Comparison of ENCODE assay signal across 1 cellular context in genomic region chr1:99645699-99646531, GRCh38.
TF ChIP-seq lines count a peak whose summit lies in the region.

Gene PALMD (plus strand): TSS chr1:99646113. CDS start chr1:99646318, 205 bp downstream.

TF ChIP-seq in HepG2, 621 proteins besides CTCF, POLR2A, EP300 and RAD21 (continued from another document and continues in another):
- no peak for TF ChIP-seq ZNF83 (CRISPR knock-in tag; IDR thresholded peaks at IDR 0.05; ENCODE audit: borderline replicate concordance)
- 0 out of 2 replicates have a peak, but pooled peaks have one; percentile 2 for TF ChIP-seq ZNF510 (CRISPR knock-in tag; IDR thresholded peaks at IDR 0.05; ENCODE audit: low read depth)
- no peak for TF ChIP-seq ZNF775 (CRISPR knock-in tag; IDR thresholded peaks at IDR 0.05; ENCODE audit: borderline replicate concordance)
- no peak for TF ChIP-seq ZNF513 (CRISPR knock-in tag; conservative IDR thresholded peaks at IDR 0.05)
- no peak for TF ChIP-seq PHF20 (CRISPR knock-in tag; IDR thresholded peaks at IDR 0.05)
- no peak for TF ChIP-seq ZNF281 (CRISPR knock-in tag; IDR thresholded peaks at IDR 0.05; ENCODE audit: borderline replicate concordance)
- TF ChIP-seq ZFY (CRISPR knock-in tag; IDR thresholded peaks at IDR 0.05), result no peak; the same call in 1 of the 2 replicates
- TF ChIP-seq ZNF576 (CRISPR knock-in tag; IDR thresholded peaks at IDR 0.05), result no peak
- TF ChIP-seq HNRNPH1 (optimal IDR thresholded peaks at IDR 0.05; ENCODE audit: low read depth, low read length), result no peak
- TF ChIP-seq YEATS4 (CRISPR knock-in tag; IDR thresholded peaks at IDR 0.05; ENCODE audit: borderline replicate concordance), result peak; percentile 53; the same call in 1 of the 2 replicates
- no peak for TF ChIP-seq TRIM24 (CRISPR knock-in tag; IDR thresholded peaks at IDR 0.05)
- TF ChIP-seq GATAD2A (CRISPR knock-in tag; IDR thresholded peaks at IDR 0.05), result no peak
- TF ChIP-seq PAWR (CRISPR knock-in tag; IDR thresholded peaks at IDR 0.05; ENCODE audit: borderline replicate concordance), result no peak
- no peak for TF ChIP-seq MAFF (IDR thresholded peaks at IDR 0.05; ENCODE audit: low read depth, low read length)
- TF ChIP-seq THYN1 (CRISPR knock-in tag; IDR thresholded peaks at IDR 0.05; ENCODE audit: borderline replicate concordance, low read depth), result no peak
- TF ChIP-seq ZBTB2 (CRISPR knock-in tag; IDR thresholded peaks at IDR 0.05; ENCODE audit: low read depth), result no peak
- TF ChIP-seq HINFP (CRISPR knock-in tag; IDR thresholded peaks at IDR 0.05; ENCODE audit: low read depth), result no peak
- peak; percentile 55; the same call in 1 of the 2 replicates for TF ChIP-seq ZNF652 (CRISPR knock-in tag; IDR thresholded peaks at IDR 0.05; ENCODE audit: borderline replicate concordance, low read depth)
- TF ChIP-seq ZNF790 (CRISPR knock-in tag; IDR thresholded peaks at IDR 0.05; ENCODE audit: borderline replicate concordance), result no peak
- peak; percentile 76; the same call in 1 of the 2 replicates for TF ChIP-seq ZNF30 (CRISPR knock-in tag; IDR thresholded peaks at IDR 0.05)
- no peak for TF ChIP-seq ZNF235 (CRISPR knock-in tag; IDR thresholded peaks at IDR 0.05; ENCODE audit: borderline replicate concordance)
- TF ChIP-seq AHR (CRISPR knock-in tag; IDR thresholded peaks at IDR 0.05), result no peak
- no peak for TF ChIP-seq ZBTB3 (CRISPR knock-in tag; IDR thresholded peaks at IDR 0.05; ENCODE audit: borderline replicate concordance, low read depth)
- TF ChIP-seq ZFYVE20 (CRISPR knock-in tag; IDR thresholded peaks at IDR 0.05; ENCODE audit: borderline replicate concordance, low read depth), result no peak
- TF ChIP-seq ATRX (CRISPR knock-in tag; IDR thresholded peaks at IDR 0.05; ENCODE audit: borderline replicate concordance), result no peak
- TF ChIP-seq MXD1 (CRISPR knock-in tag; IDR thresholded peaks at IDR 0.05), result no peak
- no peak for TF ChIP-seq TGIF2 (CRISPR knock-in tag; IDR thresholded peaks at IDR 0.05)
- TF ChIP-seq ZNF451 (CRISPR knock-in tag; IDR thresholded peaks at IDR 0.05), result no peak
- no peak for TF ChIP-seq ZNF124 (CRISPR knock-in tag; IDR thresholded peaks at IDR 0.05)
- no peak for TF ChIP-seq CHD4 (IDR thresholded peaks at IDR 0.05; ENCODE audit: borderline replicate concordance, low read length)
- no peak for TF ChIP-seq HOXA5 (CRISPR knock-in tag; IDR thresholded peaks at IDR 0.05)
- TF ChIP-seq THAP8 (CRISPR knock-in tag; IDR thresholded peaks at IDR 0.05; ENCODE audit: borderline replicate concordance), result no peak
- TF ChIP-seq ZC3H4 (CRISPR knock-in tag; IDR thresholded peaks at IDR 0.05; ENCODE audit: borderline replicate concordance), result no peak
- no peak for TF ChIP-seq SALL2 (CRISPR knock-in tag; IDR thresholded peaks at IDR 0.05)
- TF ChIP-seq RBM39 (IDR thresholded peaks at IDR 0.05; ENCODE audit: low read depth, low read length, poor library complexity, severe bottlenecking), result no peak
- peak; percentile 53; the same call in 1 of the 2 replicates for TF ChIP-seq ZFP91 (CRISPR knock-in tag; IDR thresholded peaks at IDR 0.05; ENCODE audit: borderline replicate concordance)
- no peak for TF ChIP-seq TFDP1 (CRISPR knock-in tag; IDR thresholded peaks at IDR 0.05; ENCODE audit: borderline replicate concordance)
- TF ChIP-seq GPBP1L1 (CRISPR knock-in tag; IDR thresholded peaks at IDR 0.05), result no peak
- no peak for TF ChIP-seq SMARCE1 (IDR thresholded peaks at IDR 0.05; ENCODE audit: borderline replicate concordance)
- no peak for TF ChIP-seq ZHX2 (IDR thresholded peaks at IDR 0.05; ENCODE audit: low read depth)
- TF ChIP-seq ZHX2 (CRISPR knock-in tag; IDR thresholded peaks at IDR 0.05; ENCODE audit: borderline replicate concordance), result no peak
- no peak for TF ChIP-seq ZNF24 (IDR thresholded peaks at IDR 0.05)
- TF ChIP-seq ZEB1 (IDR thresholded peaks at IDR 0.05; ENCODE audit: insufficient replicate concordance, low read depth), result peak; percentile 44
- no peak for TF ChIP-seq NR3C1 (CRISPR knock-in tag; IDR thresholded peaks at IDR 0.05)
